In the genomic region with DNA sequence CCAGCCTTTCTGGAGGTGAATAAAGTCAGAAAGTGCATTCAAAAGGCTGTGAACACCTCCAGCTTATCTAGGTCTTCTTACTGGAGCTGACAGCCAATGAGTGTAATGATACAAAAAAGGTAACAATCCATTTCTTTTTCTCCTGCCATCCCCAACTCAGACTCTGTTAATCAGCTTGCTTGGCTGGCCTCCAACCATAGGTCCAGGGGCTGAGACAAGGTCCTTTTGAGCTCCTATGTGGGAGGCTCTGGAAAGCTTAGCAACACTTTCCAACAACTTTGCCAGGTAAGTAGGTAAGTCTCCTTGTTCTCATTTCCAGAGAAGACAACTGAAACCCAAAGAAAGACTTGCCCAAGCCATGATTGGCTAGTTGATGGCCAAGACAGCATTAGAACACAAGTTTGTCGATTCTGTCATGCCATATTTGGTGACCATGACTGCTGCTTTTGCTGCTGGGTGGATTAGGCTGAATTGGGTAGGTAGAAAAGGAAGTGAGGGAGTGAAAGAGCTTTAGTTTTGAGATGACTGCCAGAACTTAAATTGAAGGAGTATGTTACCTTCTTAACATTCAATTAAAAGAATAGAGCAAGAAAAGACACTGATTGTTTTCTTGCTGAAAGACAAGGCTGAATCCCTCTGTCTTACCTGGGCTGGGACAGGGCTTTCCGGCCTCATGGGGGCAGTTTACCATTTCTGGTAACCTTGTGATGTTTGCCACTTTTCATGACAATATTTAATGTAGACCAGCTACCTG, we compare ENCODE assay signal across 1 cellular context.
TF ChIP-seq lines count a peak whose summit lies in the region.

No MANE protein-coding gene starts in this region.

TF ChIP-seq in K562, 482 proteins besides CTCF, POLR2A, EP300 and RAD21 (continued from another document and continues in another):
- TF ChIP-seq ZNF436 (CRISPR knock-in tag; IDR thresholded peaks at IDR 0.05) (no peak), PURB (CRISPR knock-in tag; IDR thresholded peaks at IDR 0.05; ENCODE audit: low read depth) (no peak), RNF2 (IDR thresholded peaks at IDR 0.05) (peak; percentile 14; the same call in 1 of the 2 replicates), CREB1 (IDR thresholded peaks at IDR 0.05) (no peak), CREB1 (CRISPR knock-in tag; IDR thresholded peaks at IDR 0.05) (no peak), TAF1 (IDR thresholded peaks at IDR 0.05; ENCODE audit: control insufficient read depth, extremely low read depth, insufficient read depth, low read length, severe bottlenecking) (no peak), RB1 (IDR thresholded peaks at IDR 0.05; ENCODE audit: low read depth) (no peak), NFIX (CRISPR knock-in tag; IDR thresholded peaks at IDR 0.05; ENCODE audit: low read depth) (no peak), ERF (CRISPR knock-in tag; IDR thresholded peaks at IDR 0.05) (no peak), BRCA1 (IDR thresholded peaks at IDR 0.05) (no peak), BRCA1 (CRISPR knock-in tag; IDR thresholded peaks at IDR 0.05) (no peak), CBX8 (IDR thresholded peaks at IDR 0.05; ENCODE audit: borderline replicate concordance, extremely low read depth, low read depth, low read length, poor library complexity, severe bottlenecking) (no peak), SREBF1 (IDR thresholded peaks at IDR 0.05; ENCODE audit: borderline replicate concordance, low read depth, low read length) (no peak), IFI16 (CRISPR knock-in tag; IDR thresholded peaks at IDR 0.05) (no peak), ZNF41 (CRISPR knock-in tag; conservative IDR thresholded peaks at IDR 0.05) (no peak), NCOA2 (IDR thresholded peaks at IDR 0.05; ENCODE audit: partially characterized antibody in 2 of 2) (no peak), RBM22 (IDR thresholded peaks at IDR 0.05; ENCODE audit: low read depth, low read length, poor library complexity, severe bottlenecking) (no peak), TEAD1 (CRISPR knock-in tag; IDR thresholded peaks at IDR 0.05) (0 out of 4 replicates have a peak, but pooled peaks of 1 of the 2 experiments have one; percentile 3), ELF4 (CRISPR knock-in tag; IDR thresholded peaks at IDR 0.05) (no peak), SMARCA5 (IDR thresholded peaks at IDR 0.05) (no peak), KDM1A (IDR thresholded peaks at IDR 0.05) (no peak), XRCC3 (IDR thresholded peaks at IDR 0.05) (no peak), PML (IDR thresholded peaks at IDR 0.05; ENCODE audit: low read length) (0 out of 2 replicates have a peak, but pooled peaks have one; percentile 56), ESRRA (IDR thresholded peaks at IDR 0.05; ENCODE audit: borderline replicate concordance, low read depth) (no peak), SP1 (CRISPR knock-in tag; IDR thresholded peaks at IDR 0.05) (no peak)
- TF ChIP-seq, protein P1, sequence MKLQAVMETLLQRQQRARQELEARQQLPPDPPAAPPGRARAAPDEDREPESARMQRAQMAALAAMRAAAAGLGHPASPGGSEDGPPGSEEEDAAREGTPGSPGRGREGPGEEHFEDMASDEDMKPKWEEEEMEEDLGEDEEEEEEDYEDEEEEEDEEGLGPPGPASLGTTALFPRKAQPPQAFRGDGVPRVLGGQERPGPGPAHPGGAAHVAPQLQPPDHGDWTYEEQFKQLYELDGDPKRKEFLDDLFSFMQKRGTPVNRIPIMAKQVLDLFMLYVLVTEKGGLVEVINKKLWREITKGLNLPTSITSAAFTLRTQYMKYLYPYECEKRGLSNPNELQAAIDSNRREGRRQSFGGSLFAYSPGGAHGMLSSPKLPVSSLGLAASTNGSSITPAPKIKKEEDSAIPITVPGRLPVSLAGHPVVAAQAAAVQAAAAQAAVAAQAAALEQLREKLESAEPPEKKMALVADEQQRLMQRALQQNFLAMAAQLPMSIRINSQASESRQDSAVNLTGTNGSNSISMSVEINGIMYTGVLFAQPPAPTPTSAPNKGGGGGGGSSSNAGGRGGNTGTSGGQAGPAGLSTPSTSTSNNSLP (IDR thresholded peaks at IDR 0.05; ENCODE audit: borderline replicate concordance, low read depth, low read length), result no peak
- TF ChIP-seq, protein P2, sequence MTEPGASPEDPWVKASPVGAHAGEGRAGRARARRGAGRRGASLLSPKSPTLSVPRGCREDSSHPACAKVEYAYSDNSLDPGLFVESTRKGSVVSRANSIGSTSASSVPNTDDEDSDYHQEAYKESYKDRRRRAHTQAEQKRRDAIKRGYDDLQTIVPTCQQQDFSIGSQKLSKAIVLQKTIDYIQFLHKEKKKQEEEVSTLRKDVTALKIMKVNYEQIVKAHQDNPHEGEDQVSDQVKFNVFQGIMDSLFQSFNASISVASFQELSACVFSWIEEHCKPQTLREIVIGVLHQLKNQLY (CRISPR knock-in tag; conservative IDR thresholded peaks at IDR 0.05), result no peak
- TF ChIP-seq, protein P3, sequence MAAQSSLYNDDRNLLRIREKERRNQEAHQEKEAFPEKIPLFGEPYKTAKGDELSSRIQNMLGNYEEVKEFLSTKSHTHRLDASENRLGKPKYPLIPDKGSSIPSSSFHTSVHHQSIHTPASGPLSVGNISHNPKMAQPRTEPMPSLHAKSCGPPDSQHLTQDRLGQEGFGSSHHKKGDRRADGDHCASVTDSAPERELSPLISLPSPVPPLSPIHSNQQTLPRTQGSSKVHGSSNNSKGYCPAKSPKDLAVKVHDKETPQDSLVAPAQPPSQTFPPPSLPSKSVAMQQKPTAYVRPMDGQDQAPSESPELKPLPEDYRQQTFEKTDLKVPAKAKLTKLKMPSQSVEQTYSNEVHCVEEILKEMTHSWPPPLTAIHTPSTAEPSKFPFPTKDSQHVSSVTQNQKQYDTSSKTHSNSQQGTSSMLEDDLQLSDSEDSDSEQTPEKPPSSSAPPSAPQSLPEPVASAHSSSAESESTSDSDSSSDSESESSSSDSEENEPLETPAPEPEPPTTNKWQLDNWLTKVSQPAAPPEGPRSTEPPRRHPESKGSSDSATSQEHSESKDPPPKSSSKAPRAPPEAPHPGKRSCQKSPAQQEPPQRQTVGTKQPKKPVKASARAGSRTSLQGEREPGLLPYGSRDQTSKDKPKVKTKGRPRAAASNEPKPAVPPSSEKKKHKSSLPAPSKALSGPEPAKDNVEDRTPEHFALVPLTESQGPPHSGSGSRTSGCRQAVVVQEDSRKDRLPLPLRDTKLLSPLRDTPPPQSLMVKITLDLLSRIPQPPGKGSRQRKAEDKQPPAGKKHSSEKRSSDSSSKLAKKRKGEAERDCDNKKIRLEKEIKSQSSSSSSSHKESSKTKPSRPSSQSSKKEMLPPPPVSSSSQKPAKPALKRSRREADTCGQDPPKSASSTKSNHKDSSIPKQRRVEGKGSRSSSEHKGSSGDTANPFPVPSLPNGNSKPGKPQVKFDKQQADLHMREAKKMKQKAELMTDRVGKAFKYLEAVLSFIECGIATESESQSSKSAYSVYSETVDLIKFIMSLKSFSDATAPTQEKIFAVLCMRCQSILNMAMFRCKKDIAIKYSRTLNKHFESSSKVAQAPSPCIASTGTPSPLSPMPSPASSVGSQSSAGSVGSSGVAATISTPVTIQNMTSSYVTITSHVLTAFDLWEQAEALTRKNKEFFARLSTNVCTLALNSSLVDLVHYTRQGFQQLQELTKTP (IDR thresholded peaks at IDR 0.05; ENCODE audit: low read depth in 1 of 2, partially characterized antibody in 2 of 2), result peak; percentile 74 to 87
- TF ChIP-seq, protein P4, sequence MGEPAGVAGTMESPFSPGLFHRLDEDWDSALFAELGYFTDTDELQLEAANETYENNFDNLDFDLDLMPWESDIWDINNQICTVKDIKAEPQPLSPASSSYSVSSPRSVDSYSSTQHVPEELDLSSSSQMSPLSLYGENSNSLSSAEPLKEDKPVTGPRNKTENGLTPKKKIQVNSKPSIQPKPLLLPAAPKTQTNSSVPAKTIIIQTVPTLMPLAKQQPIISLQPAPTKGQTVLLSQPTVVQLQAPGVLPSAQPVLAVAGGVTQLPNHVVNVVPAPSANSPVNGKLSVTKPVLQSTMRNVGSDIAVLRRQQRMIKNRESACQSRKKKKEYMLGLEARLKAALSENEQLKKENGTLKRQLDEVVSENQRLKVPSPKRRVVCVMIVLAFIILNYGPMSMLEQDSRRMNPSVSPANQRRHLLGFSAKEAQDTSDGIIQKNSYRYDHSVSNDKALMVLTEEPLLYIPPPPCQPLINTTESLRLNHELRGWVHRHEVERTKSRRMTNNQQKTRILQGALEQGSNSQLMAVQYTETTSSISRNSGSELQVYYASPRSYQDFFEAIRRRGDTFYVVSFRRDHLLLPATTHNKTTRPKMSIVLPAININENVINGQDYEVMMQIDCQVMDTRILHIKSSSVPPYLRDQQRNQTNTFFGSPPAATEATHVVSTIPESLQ (CRISPR knock-in tag; IDR thresholded peaks at IDR 0.05), result no peak
- TF ChIP-seq, protein P5, sequence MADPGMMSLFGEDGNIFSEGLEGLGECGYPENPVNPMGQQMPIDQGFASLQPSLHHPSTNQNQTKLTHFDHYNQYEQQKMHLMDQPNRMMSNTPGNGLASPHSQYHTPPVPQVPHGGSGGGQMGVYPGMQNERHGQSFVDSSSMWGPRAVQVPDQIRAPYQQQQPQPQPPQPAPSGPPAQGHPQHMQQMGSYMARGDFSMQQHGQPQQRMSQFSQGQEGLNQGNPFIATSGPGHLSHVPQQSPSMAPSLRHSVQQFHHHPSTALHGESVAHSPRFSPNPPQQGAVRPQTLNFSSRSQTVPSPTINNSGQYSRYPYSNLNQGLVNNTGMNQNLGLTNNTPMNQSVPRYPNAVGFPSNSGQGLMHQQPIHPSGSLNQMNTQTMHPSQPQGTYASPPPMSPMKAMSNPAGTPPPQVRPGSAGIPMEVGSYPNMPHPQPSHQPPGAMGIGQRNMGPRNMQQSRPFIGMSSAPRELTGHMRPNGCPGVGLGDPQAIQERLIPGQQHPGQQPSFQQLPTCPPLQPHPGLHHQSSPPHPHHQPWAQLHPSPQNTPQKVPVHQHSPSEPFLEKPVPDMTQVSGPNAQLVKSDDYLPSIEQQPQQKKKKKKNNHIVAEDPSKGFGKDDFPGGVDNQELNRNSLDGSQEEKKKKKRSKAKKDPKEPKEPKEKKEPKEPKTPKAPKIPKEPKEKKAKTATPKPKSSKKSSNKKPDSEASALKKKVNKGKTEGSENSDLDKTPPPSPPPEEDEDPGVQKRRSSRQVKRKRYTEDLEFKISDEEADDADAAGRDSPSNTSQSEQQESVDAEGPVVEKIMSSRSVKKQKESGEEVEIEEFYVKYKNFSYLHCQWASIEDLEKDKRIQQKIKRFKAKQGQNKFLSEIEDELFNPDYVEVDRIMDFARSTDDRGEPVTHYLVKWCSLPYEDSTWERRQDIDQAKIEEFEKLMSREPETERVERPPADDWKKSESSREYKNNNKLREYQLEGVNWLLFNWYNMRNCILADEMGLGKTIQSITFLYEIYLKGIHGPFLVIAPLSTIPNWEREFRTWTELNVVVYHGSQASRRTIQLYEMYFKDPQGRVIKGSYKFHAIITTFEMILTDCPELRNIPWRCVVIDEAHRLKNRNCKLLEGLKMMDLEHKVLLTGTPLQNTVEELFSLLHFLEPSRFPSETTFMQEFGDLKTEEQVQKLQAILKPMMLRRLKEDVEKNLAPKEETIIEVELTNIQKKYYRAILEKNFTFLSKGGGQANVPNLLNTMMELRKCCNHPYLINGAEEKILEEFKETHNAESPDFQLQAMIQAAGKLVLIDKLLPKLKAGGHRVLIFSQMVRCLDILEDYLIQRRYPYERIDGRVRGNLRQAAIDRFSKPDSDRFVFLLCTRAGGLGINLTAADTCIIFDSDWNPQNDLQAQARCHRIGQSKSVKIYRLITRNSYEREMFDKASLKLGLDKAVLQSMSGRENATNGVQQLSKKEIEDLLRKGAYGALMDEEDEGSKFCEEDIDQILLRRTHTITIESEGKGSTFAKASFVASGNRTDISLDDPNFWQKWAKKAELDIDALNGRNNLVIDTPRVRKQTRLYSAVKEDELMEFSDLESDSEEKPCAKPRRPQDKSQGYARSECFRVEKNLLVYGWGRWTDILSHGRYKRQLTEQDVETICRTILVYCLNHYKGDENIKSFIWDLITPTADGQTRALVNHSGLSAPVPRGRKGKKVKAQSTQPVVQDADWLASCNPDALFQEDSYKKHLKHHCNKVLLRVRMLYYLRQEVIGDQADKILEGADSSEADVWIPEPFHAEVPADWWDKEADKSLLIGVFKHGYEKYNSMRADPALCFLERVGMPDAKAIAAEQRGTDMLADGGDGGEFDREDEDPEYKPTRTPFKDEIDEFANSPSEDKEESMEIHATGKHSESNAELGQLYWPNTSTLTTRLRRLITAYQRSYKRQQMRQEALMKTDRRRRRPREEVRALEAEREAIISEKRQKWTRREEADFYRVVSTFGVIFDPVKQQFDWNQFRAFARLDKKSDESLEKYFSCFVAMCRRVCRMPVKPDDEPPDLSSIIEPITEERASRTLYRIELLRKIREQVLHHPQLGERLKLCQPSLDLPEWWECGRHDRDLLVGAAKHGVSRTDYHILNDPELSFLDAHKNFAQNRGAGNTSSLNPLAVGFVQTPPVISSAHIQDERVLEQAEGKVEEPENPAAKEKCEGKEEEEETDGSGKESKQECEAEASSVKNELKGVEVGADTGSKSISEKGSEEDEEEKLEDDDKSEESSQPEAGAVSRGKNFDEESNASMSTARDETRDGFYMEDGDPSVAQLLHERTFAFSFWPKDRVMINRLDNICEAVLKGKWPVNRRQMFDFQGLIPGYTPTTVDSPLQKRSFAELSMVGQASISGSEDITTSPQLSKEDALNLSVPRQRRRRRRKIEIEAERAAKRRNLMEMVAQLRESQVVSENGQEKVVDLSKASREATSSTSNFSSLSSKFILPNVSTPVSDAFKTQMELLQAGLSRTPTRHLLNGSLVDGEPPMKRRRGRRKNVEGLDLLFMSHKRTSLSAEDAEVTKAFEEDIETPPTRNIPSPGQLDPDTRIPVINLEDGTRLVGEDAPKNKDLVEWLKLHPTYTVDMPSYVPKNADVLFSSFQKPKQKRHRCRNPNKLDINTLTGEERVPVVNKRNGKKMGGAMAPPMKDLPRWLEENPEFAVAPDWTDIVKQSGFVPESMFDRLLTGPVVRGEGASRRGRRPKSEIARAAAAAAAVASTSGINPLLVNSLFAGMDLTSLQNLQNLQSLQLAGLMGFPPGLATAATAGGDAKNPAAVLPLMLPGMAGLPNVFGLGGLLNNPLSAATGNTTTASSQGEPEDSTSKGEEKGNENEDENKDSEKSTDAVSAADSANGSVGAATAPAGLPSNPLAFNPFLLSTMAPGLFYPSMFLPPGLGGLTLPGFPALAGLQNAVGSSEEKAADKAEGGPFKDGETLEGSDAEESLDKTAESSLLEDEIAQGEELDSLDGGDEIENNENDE (IDR thresholded peaks at IDR 0.05; ENCODE audit: low read depth, low read length), result no peak
- TF ChIP-seq, protein P6, sequence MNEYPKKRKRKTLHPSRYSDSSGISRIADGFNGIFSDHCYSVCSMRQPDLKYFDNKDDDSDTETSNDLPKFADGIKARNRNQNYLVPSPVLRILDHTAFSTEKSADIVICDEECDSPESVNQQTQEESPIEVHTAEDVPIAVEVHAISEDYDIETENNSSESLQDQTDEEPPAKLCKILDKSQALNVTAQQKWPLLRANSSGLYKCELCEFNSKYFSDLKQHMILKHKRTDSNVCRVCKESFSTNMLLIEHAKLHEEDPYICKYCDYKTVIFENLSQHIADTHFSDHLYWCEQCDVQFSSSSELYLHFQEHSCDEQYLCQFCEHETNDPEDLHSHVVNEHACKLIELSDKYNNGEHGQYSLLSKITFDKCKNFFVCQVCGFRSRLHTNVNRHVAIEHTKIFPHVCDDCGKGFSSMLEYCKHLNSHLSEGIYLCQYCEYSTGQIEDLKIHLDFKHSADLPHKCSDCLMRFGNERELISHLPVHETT (CRISPR knock-in tag; conservative IDR thresholded peaks at IDR 0.05 in 1 of 2, IDR thresholded peaks at IDR 0.05 in 1 of 2), result peak in 1 of 2 experiments; percentile 37; a peak in 1 of 4 replicates
